In genomic region chr22:32760815-32761214, GRCh38 we compare ENCODE assay signal across 1 cellular context.
TF ChIP-seq lines count a peak whose summit lies in the region.

No MANE protein-coding gene starts in this region.

TF ChIP-seq in HepG2, 621 proteins besides CTCF, POLR2A, EP300 and RAD21 (continued from another document):
- TF ChIP-seq BCLAF1 (IDR thresholded peaks at IDR 0.05): no peak
- TF ChIP-seq, protein P1, sequence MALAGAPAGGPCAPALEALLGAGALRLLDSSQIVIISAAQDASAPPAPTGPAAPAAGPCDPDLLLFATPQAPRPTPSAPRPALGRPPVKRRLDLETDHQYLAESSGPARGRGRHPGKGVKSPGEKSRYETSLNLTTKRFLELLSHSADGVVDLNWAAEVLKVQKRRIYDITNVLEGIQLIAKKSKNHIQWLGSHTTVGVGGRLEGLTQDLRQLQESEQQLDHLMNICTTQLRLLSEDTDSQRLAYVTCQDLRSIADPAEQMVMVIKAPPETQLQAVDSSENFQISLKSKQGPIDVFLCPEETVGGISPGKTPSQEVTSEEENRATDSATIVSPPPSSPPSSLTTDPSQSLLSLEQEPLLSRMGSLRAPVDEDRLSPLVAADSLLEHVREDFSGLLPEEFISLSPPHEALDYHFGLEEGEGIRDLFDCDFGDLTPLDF (CRISPR knock-in tag; IDR thresholded peaks at IDR 0.05): no peak
- no peak for TF ChIP-seq ZFP36 (IDR thresholded peaks at IDR 0.05; ENCODE audit: borderline replicate concordance, low read depth, low read length, partially characterized antibody)
- TF ChIP-seq LRRFIP1 (CRISPR knock-in tag; conservative IDR thresholded peaks at IDR 0.05): no peak
- no peak for TF ChIP-seq SYNCRIP (IDR thresholded peaks at IDR 0.05; ENCODE audit: insufficient read depth, low read depth, low read length)
- TF ChIP-seq ZSCAN22 (CRISPR knock-in tag; IDR thresholded peaks at IDR 0.05): no peak
